Comparison of ENCODE assay signal across 9 cellular contexts in genomic region chr1:31753623-31754349, GRCh38. TPM values are rescaled to one million over a fixed set of nuclear protein-coding genes. Genes with fewer than 3 reads are reported as not detected.
A peak's percentile ranks its signal among the peaks of the same experiment; 100 is the strongest.
DNase-seq lines count a peak whose midpoint lies in the region; ATAC-seq and TF ChIP-seq lines count a peak whose summit lies in the region.
"Had no signal": no experiment of that assay in that cellular context is flagged by ENCODE, and none has a peak within 500 bp of the region (broad histone marks: within the 10 kb centered on the region; RNA-seq: fewer than 3 reads in every experiment).

No MANE protein-coding gene starts in this region.

- H3K4me3 ChIP-seq in colonic mucosa, result no peak overlapping the region

- no peaks in the 10 kb centered on the region for H3K4me1 ChIP-seq in colonic mucosa

- ATAC-seq in GM18868 (IDR thresholded peaks at IDR 0.05; ENCODE audit: unreplicated experiment), result no peak
- no peak for ATAC-seq in GM21825 (IDR thresholded peaks at IDR 0.05; ENCODE audit: unreplicated experiment)

- peak overlapping the region; percentile 15 to 38 for H3K9ac ChIP-seq in colonic mucosa (ENCODE audit: low read depth in 2 of 2, low read length in 2 of 2)

- no peaks in the 10 kb centered on the region for H3K9me3 ChIP-seq in colonic mucosa
- H3K9me3 ChIP-seq: neutrophil had no signal

- DNase-seq in COR-L47 (lab: John Stamatoyannopoulos, UW), result peak; percentile 95
- peak; percentile 87 for DNase-seq in NCI-H2081 treated with DMSO at 0.1 percent for 48 hours (lab: John Stamatoyannopoulos, UW)
- peak; percentile 86 for DNase-seq in colonic mucosa
- peak; percentile 28 for DNase-seq in mucosa of gallbladder (ENCODE audit: low spot score)
- no peak for DNase-seq in posterior vena cava (ENCODE audit: low spot score)
- no peak for DNase-seq in CD1c-positive myeloid dendritic cell (ENCODE audit: extremely low spot score)

- intact Hi-C loops in colonic mucosa (cut with DNase I) (no loop called here), posterior vena cava (cut with DNase I) (no loop called here)

- no peaks in the 10 kb centered on the region for H3K27me3 ChIP-seq in colonic mucosa

- H3K27ac ChIP-seq in colonic mucosa, result no peak overlapping the region
- H3K27ac ChIP-seq: neutrophil had no signal

- no peak for TF ChIP-seq CTCF in colonic mucosa (IDR thresholded peaks at IDR 0.05)

- H3K36me3 ChIP-seq in colonic mucosa, result no peaks in the 10 kb centered on the region
- H3K36me3 ChIP-seq: neutrophil had no signal

RNA-seq across cellular contexts. Expression of gene ADGRB2, which starts 10.4 kb away (rescaled TPM):
- total RNA-seq in colonic mucosa, result 1 to 10 TPM in 1 of 2 donors, under 1 TPM in 1; 0.59 to 1.6 TPM
- 6.0 TPM for total RNA-seq in mucosa of gallbladder
- total RNA-seq in posterior vena cava, result 1 to 10 TPM; 3.8 to 5.3 TPM

RNA-seq across cellular contexts. Expression of gene COL16A1, which starts 50.0 kb away (rescaled TPM):
- 10 to 100 TPM in 1 of 2 donors, 1 to 10 TPM in 1; 9.0 to 15.4 TPM for total RNA-seq in colonic mucosa
- 52.5 TPM for total RNA-seq in mucosa of gallbladder
- total RNA-seq in posterior vena cava, result 100 to 1,000 TPM in 1 of 2 donors, 10 to 100 TPM in 1; 93.3 to 179 TPM

Comparison
In these comparisons a context has a peak if more than half of its experiments do, and no peak if none do; other contexts are left out.
1. DNase-seq: peak in COR-L47 (single experiment), NCI-H2081 treated with DMSO at 0.1 percent for 48 hours (single experiment), colonic mucosa (single experiment) and mucosa of gallbladder (single experiment); none in posterior vena cava (single experiment) and CD1c-positive myeloid dendritic cell (single experiment).